In genomic region chr19:49421039-49421877, GRCh38 we compare ENCODE assay signal across 9 cellular contexts. TPM values are rescaled to one million over a fixed set of nuclear protein-coding genes. Genes with fewer than 3 reads are reported as not detected.
A peak's percentile ranks its signal among the peaks of the same experiment; 100 is the strongest.
DNase-seq lines count a peak whose midpoint lies in the region; ATAC-seq lines count a peak whose summit lies in the region.
"Had no signal": no experiment of that assay in that cellular context is flagged by ENCODE, and none has a peak within 500 bp of the region (broad histone marks: within the 10 kb centered on the region; RNA-seq: fewer than 3 reads in every experiment).

No MANE protein-coding gene starts in this region.

- peaks cover 9% of the 10 kb centered on the region for H3K4me1 ChIP-seq in adipocyte (ENCODE audit: control insufficient read depth, insufficient read depth, low read length)

- H3K4me1 Mint-ChIP-seq in activated CD4-positive, alpha-beta T cell treated with anti-CD3 and anti-CD28 coated beads for 36 hours, result peaks cover 32% of the 10 kb centered on the region

- POLR2A ChIA-PET in activated CD4-positive, alpha-beta T cell treated with anti-CD3 and anti-CD28 coated beads for 36 hours (lab: Charles Lee), result no interaction called here

- H3K27ac Mint-ChIP-seq in activated CD4-positive, alpha-beta T cell treated with anti-CD3 and anti-CD28 coated beads for 36 hours, result no peak overlapping the region

- peaks cover 81% of the 10 kb centered on the region for H3K27me3 ChIP-seq in adipocyte (replicated peaks; ENCODE audit: control insufficient read depth, insufficient read depth, low read length)

- H3K4me3 Mint-ChIP-seq in activated CD4-positive, alpha-beta T cell treated with anti-CD3 and anti-CD28 coated beads for 36 hours, result peak overlapping the region; percentile 14

- no peak overlapping the region for H3K4me3 ChIP-seq in adipocyte (ENCODE audit: low read length)

- CTCF ChIA-PET in activated CD4-positive, alpha-beta T cell treated with anti-CD3 and anti-CD28 coated beads for 36 hours (lab: Charles Lee), result interaction anchor here (0.5 to 1.9 kb wide), 7 partner anchors 10 to 1786 kb away, joined by 3 to 5 read pairs (median 3); no protein-coding TSS in a partner anchor

- DNase-seq in activated CD4-positive, alpha-beta T cell treated with anti-CD3 and anti-CD28 coated beads for 36 hours, result peak; percentile 73
- DNase-seq in activated CD4-positive, alpha-beta T cell treated with anti-CD3 and anti-CD28 coated beads, Interleukin-2, amount 50 U/mL, for 1 hour, result no peak
- peak; percentile 89 for DNase-seq in NCI-H510A treated with DMSO at 0.1 percent for 48 hours (lab: John Stamatoyannopoulos, UW)
- DNase-seq in adipocyte (ENCODE audit: low read depth), result peak; percentile 79
- peak; percentile 83 for DNase-seq in hepatic stellate cell (ENCODE audit: low spot score)
- peak; percentile 18 for DNase-seq in stimulated activated CD4-positive, alpha-beta T cell treated with anti-CD3 and anti-CD28 coated beads, Interleukin-12 subunit alpha, Interleukin-12 subunit beta, amount 100 ng/mL, for 4 hours
- DNase-seq in GM19240 (ENCODE audit: insufficient read length, low spot score), result no peak
- no peak for DNase-seq in activated gamma-delta T cell (lab: John Stamatoyannopoulos, UW)

- peak; percentile 51 for ATAC-seq in activated CD4-positive, alpha-beta T cell treated with anti-CD3 and anti-CD28 coated beads for 36 hours

- intact Hi-C loops in activated CD4-positive, alpha-beta T cell treated with anti-CD3 and anti-CD28 coated beads for 36 hours (cut with DNase I, micrococcal nuclease), result no loop called here

- H3K27me3 Mint-ChIP-seq in activated CD4-positive, alpha-beta T cell treated with anti-CD3 and anti-CD28 coated beads for 36 hours, result peaks cover 60% of the 10 kb centered on the region

- no peaks in the 10 kb centered on the region for H3K36me3 Mint-ChIP-seq in activated CD4-positive, alpha-beta T cell treated with anti-CD3 and anti-CD28 coated beads for 36 hours (ENCODE audit: low read depth)

- H3K36me3 ChIP-seq in adipocyte (ENCODE audit: control insufficient read depth, insufficient read depth, low read length, severe bottlenecking), result no peaks in the 10 kb centered on the region

- no peaks in the 10 kb centered on the region for H3K9me3 Mint-ChIP-seq in activated CD4-positive, alpha-beta T cell treated with anti-CD3 and anti-CD28 coated beads for 36 hours (ENCODE audit: low read depth)

- no peaks in the 10 kb centered on the region for H3K9me3 ChIP-seq in adipocyte (ENCODE audit: control insufficient read depth, low read length)

- no peak overlapping the region for H3K9ac ChIP-seq in adipocyte (ENCODE audit: low read length)

RNA-seq across cellular contexts. Expression of gene PTH2, which starts 2.0 kb away (rescaled TPM):
- total RNA-seq in activated CD4-positive, alpha-beta T cell treated with anti-CD3 and anti-CD28 coated beads for 36 hours, result not detected
- total RNA-seq: renal cortical epithelial cell had no signal

RNA-seq across cellular contexts. Expression of gene GFY, which starts 3.9 kb away (rescaled TPM):
- not detected for total RNA-seq in activated CD4-positive, alpha-beta T cell treated with anti-CD3 and anti-CD28 coated beads for 36 hours
- total RNA-seq: renal cortical epithelial cell had no signal

RNA-seq across cellular contexts. Expression of gene SLC17A7, which starts 20.1 kb away (rescaled TPM):
- total RNA-seq in activated CD4-positive, alpha-beta T cell treated with anti-CD3 and anti-CD28 coated beads for 36 hours, result under 1 TPM; 0.07 to 0.14 TPM

RNA-seq across cellular contexts. Expression of gene PIH1D1, which starts 30.4 kb away (rescaled TPM):
- 100 to 1,000 TPM; 117 to 138 TPM for total RNA-seq in activated CD4-positive, alpha-beta T cell treated with anti-CD3 and anti-CD28 coated beads for 36 hours

RNA-seq across cellular contexts. Expression of gene ALDH16A1, which starts 31.8 kb away (rescaled TPM):
- total RNA-seq in activated CD4-positive, alpha-beta T cell treated with anti-CD3 and anti-CD28 coated beads for 36 hours, result 10 to 100 TPM; 26.8 to 33.3 TPM

Comparison
In these comparisons a context has a peak if more than half of its experiments do, and no peak if none do; other contexts are left out.
1. DNase-seq: peak in activated CD4-positive, alpha-beta T cell treated with anti-CD3 and anti-CD28 coated beads for 36 hours (single experiment), NCI-H510A treated with DMSO at 0.1 percent for 48 hours (single experiment), adipocyte (single experiment), hepatic stellate cell (single experiment) and stimulated activated CD4-positive, alpha-beta T cell treated with anti-CD3 and anti-CD28 coated beads, Interleukin-12 subunit alpha, Interleukin-12 subunit beta, amount 100 ng/mL, for 4 hours (single experiment); none in activated CD4-positive, alpha-beta T cell treated with anti-CD3 and anti-CD28 coated beads, Interleukin-2, amount 50 U/mL, for 1 hour (single experiment), GM19240 (single experiment) and activated gamma-delta T cell (single experiment).